Comparison of ENCODE assay signal across 21 cellular contexts in genomic region chr1:59640851-59641250, GRCh38.
DNase-seq lines count a peak whose midpoint lies in the region; ATAC-seq, FAIRE-seq and TF ChIP-seq lines count a peak whose summit lies in the region.
"Had no signal": no experiment of that assay in that cellular context is flagged by ENCODE, and none has a peak within 500 bp of the region (broad histone marks: within the 10 kb centered on the region; RNA-seq: fewer than 3 reads in every experiment).

No MANE protein-coding gene starts in this region.

- no TSS peak for BruUV-seq in mammary epithelial cell (replicated peaks; lab: Mats Ljungman, UMichigan)

- no peaks in the 10 kb centered on the region for H3K79me2 ChIP-seq in astrocyte (ENCODE audit: insufficient read depth, low read length)
- no peaks in the 10 kb centered on the region for H3K79me2 ChIP-seq in mammary epithelial cell (ENCODE audit: insufficient read depth, low read length)

- H3K9me3 ChIP-seq in astrocyte (ENCODE audit: insufficient read depth, low read depth, low read length) = no peaks in the 10 kb centered on the region
- no peaks in the 10 kb centered on the region for H3K9me3 ChIP-seq in psoas muscle
- H3K9me3 ChIP-seq in tibial artery = no peaks in the 10 kb centered on the region
- H3K9me3 ChIP-seq in mammary epithelial cell (replicated peaks; ENCODE audit: insufficient read depth, low read length) = no peaks in the 10 kb centered on the region
- H3K9me3 ChIP-seq: A549 had no signal

- H3K36me3 ChIP-seq in astrocyte (ENCODE audit: insufficient read depth, low read length) (no peaks in the 10 kb centered on the region), psoas muscle (ENCODE audit: insufficient read depth in 1 of 2, low read depth in 1 of 2) (peaks cover 0 to 8% of the 10 kb centered on the region in 2 donors), tibial artery (no peaks in the 10 kb centered on the region), mammary epithelial cell (ENCODE audit: insufficient read depth, low read length) (no peaks in the 10 kb centered on the region)

- H3K4me3 ChIP-seq in astrocyte (ENCODE audit: insufficient read depth, low read depth, low read length) (no peak overlapping the region), fibroblast of pulmonary artery (replicated peaks; ENCODE audit: low read depth, low read length) (no peak overlapping the region), psoas muscle (no peak overlapping the region), tibial artery (no peak overlapping the region), mammary epithelial cell (replicated peaks in 1 of 3; ENCODE audit: insufficient read depth in 1 of 3, low read depth in 2 of 3, low read length in 3 of 3) (no peak overlapping the region)
- H3K4me3 ChIP-seq: A549 had no signal

- H3K27me3 Mint-ChIP-seq in astrocyte (ENCODE audit: low read depth, unreplicated experiment) = no peaks in the 10 kb centered on the region

- 72 to 75% (median 74%) methylated on average over 2 of the region's 2 CpGs for WGBS in psoas muscle, 3 donors
- WGBS in mammary epithelial cell (ENCODE audit: low coverage, missing lambda C conversion rate) = 97% methylated on average over 2 of the region's 2 CpGs

- TF ChIP-seq CTCF in astrocyte (IDR thresholded peaks at IDR 0.05; ENCODE audit: insufficient read depth, low read depth, low read length) = no peak
- no peak for TF ChIP-seq CTCF in fibroblast of pulmonary artery (IDR thresholded peaks at IDR 0.05; ENCODE audit: low read length, missing control alignments)
- no peak for TF ChIP-seq CTCF in psoas muscle (IDR thresholded peaks at IDR 0.05)
- no peak for TF ChIP-seq CTCF in tibial artery (IDR thresholded peaks at IDR 0.05)
- no peak for TF ChIP-seq CTCF in mammary epithelial cell (conservative IDR thresholded peaks at IDR 0.05 in 1 of 2, IDR thresholded peaks at IDR 0.05 in 1 of 2; ENCODE audit: extremely low read depth in 1 of 2, insufficient read depth in 1 of 2, low read depth in 1 of 2, low read length in 2 of 2)

- H3K4me1 ChIP-seq in astrocyte (ENCODE audit: insufficient read depth, low read length) (no peaks in the 10 kb centered on the region), psoas muscle (no peaks in the 10 kb centered on the region), tibial artery (peaks cover 0 to 7% (median 5%) of the 10 kb centered on the region in 4 donors), mammary epithelial cell (ENCODE audit: insufficient read depth, low read length) (no peaks in the 10 kb centered on the region)
- H3K4me1 ChIP-seq: A549 had no signal

- H3K4me1 Mint-ChIP-seq in astrocyte (ENCODE audit: low read depth, unreplicated experiment) = peaks cover 10% of the 10 kb centered on the region
- H3K4me1 Mint-ChIP-seq: CD14-positive monocyte had no signal

- ATAC-seq in left ventricle myocardium superior (peak; percentile 81), psoas muscle (peak in 1 of 4 donors; percentile 56)
- ATAC-seq: A549; CD8-positive, alpha-beta T cell had no signal

- H2AFZ ChIP-seq in astrocyte (ENCODE audit: low read depth, low read length) (no peak overlapping the region), mammary epithelial cell (ENCODE audit: low read depth, low read length) (no peak overlapping the region)

- H3K36me3 Mint-ChIP-seq in astrocyte (ENCODE audit: low read depth, unreplicated experiment) = no peaks in the 10 kb centered on the region
- H3K36me3 Mint-ChIP-seq: CD14-positive monocyte; CD8-positive, alpha-beta T cell had no signal

- H3K27ac ChIP-seq in astrocyte (ENCODE audit: low read depth, low read length) = no peak overlapping the region
- H3K27ac ChIP-seq in psoas muscle = no peak overlapping the region
- H3K27ac ChIP-seq in tibial artery = no peak overlapping the region
- H3K27ac ChIP-seq in mammary epithelial cell (ENCODE audit: insufficient read depth, low read depth, low read length) = no peak overlapping the region
- H3K27ac ChIP-seq: A549 had no signal

- dilution Hi-C loops in mammary epithelial cell (cut with HindIII; ENCODE audit: low sequenced_read_pairs) = no loop called here

- H4K20me1 ChIP-seq in astrocyte (ENCODE audit: insufficient read depth, low read length) (no peaks in the 10 kb centered on the region), mammary epithelial cell (ENCODE audit: insufficient read depth, low read length) (no peaks in the 10 kb centered on the region)

- H3K4me2 ChIP-seq in astrocyte (ENCODE audit: low read length) (no peak overlapping the region), mammary epithelial cell (ENCODE audit: insufficient read depth, low read depth, low read length) (no peak overlapping the region)
- H3K4me2 ChIP-seq: A549 had no signal

- CTCF ChIA-PET in mammary epithelial cell (lab: Charles Lee; ENCODE audit: low non-redundant PET) = no interaction called here

- FAIRE-seq in astrocyte (lab: Jason Lieb, UNC) = no peak
- FAIRE-seq: A549, D721Med, G401.6, GM12892, GM19239, HTR-8/SVneo had no signal

- H3K27me3 ChIP-seq in astrocyte (ENCODE audit: insufficient read depth, low read length) (no peaks in the 10 kb centered on the region), psoas muscle (ENCODE audit: insufficient read depth in 3 of 3, low read length in 2 of 3) (peaks cover 0 to 2% (median 0%) of the 10 kb centered on the region in 3 donors), tibial artery (no peaks in the 10 kb centered on the region), mammary epithelial cell (ENCODE audit: insufficient read depth, low read length) (no peaks in the 10 kb centered on the region)

- DNase-seq in astrocyte (ENCODE audit: low read depth) = no peak
- peak; percentile 22 for DNase-seq in fibroblast of pulmonary artery (ENCODE audit: low read depth)
- peak; percentile 64 for DNase-seq in left ventricle myocardium superior
- DNase-seq in psoas muscle = peak; percentile 49 to 71
- no peak for DNase-seq in tibial artery
- no peak for DNase-seq in mammary epithelial cell
- no peak for DNase-seq in GF-D8 (lab: John Stamatoyannopoulos, UW)
- DNase-seq: CD8-positive, alpha-beta T cell; COR-L47; DMS153; DMS79 treated with DMSO at 0.1 percent for 48 hours; EL; HCEC 1CT; HFFc6 had no signal

- in situ Hi-C loops in mammary epithelial cell (cut with MboI; ENCODE audit: low sequenced_read_pairs in 2 of 2) = no loop called here

- H3K9ac ChIP-seq in astrocyte (ENCODE audit: low read length) (no peak overlapping the region), mammary epithelial cell (ENCODE audit: insufficient read depth, low read length) (no peak overlapping the region)

- H3K4me3 Mint-ChIP-seq in astrocyte (ENCODE audit: unreplicated experiment) = no peak overlapping the region
- H3K4me3 Mint-ChIP-seq: CD14-positive monocyte; CD8-positive, alpha-beta T cell; HFFc6 had no signal

- peaks cover 2% of the 10 kb centered on the region for H3K9me3 Mint-ChIP-seq in astrocyte (ENCODE audit: unreplicated experiment)
- H3K9me3 Mint-ChIP-seq: CD8-positive, alpha-beta T cell; HFFc6 had no signal

- H3K27ac Mint-ChIP-seq in astrocyte (ENCODE audit: unreplicated experiment) = peak overlapping the region; percentile 18
- H3K27ac Mint-ChIP-seq: CD14-positive monocyte; CD8-positive, alpha-beta T cell; HFFc6 had no signal

- intact Hi-C loops in left ventricle myocardium superior (cut with micrococcal nuclease) (no loop called here), psoas muscle (cut with DNase I) (no loop called here), tibial artery (cut with DNase I; ENCODE audit: low total_unique reads) (no loop called here), mammary epithelial cell (cut with micrococcal nuclease) (no loop called here)

Comparison
In these comparisons a context has a peak if more than half of its experiments do, and no peak if none do; other contexts are left out.
1. DNase-seq: peak in fibroblast of pulmonary artery (single experiment), left ventricle myocardium superior (single experiment) and psoas muscle (2 of 2); none in astrocyte (single experiment), tibial artery (0 of 2), mammary epithelial cell (single experiment) and GF-D8 (single experiment).